1 cellular context compared by ENCODE assay signal in the genomic region with DNA sequence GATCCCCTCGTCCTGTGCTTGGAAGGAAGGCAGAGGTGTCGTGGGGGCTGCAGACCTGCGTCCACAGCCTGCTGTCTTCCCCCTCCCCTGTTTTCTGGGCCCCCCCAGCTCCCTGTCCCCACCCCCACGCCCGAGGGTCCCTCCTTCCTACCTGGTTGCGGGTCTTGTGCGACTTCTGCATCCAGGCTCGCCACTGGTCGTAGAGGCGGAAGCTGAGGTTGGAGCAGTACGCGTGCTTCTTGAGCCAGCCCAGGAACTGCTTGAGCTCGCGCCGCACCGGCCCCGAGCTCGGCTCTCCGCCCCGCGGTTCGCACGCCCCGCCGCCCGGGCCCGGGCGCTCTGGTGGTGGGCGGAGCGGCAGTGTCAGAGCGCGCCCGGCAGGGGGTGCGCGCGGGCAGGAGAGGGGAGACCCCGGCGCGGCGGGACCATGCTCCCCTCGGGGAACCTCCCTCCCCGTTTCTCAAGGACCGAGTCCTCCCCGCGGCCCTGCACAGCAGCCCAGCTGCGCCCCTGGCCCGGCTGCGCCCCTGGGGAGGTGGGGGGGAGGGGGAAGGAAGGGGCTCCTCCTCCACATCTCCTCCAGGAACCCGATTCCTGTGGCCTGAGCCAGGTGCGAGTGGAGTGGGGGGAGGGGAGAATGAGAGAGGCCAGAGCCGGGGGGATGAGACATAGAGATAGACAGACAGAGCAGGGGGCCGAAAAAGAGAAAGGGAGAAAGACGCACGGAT.
TF ChIP-seq lines count a peak whose summit lies in the region.

No MANE protein-coding gene starts in this region.

TF ChIP-seq in K562, 482 proteins besides CTCF, POLR2A, EP300 and RAD21 (continued from another document):
- TF ChIP-seq, protein P1, sequence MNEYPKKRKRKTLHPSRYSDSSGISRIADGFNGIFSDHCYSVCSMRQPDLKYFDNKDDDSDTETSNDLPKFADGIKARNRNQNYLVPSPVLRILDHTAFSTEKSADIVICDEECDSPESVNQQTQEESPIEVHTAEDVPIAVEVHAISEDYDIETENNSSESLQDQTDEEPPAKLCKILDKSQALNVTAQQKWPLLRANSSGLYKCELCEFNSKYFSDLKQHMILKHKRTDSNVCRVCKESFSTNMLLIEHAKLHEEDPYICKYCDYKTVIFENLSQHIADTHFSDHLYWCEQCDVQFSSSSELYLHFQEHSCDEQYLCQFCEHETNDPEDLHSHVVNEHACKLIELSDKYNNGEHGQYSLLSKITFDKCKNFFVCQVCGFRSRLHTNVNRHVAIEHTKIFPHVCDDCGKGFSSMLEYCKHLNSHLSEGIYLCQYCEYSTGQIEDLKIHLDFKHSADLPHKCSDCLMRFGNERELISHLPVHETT (CRISPR knock-in tag; conservative IDR thresholded peaks at IDR 0.05 in 1 of 2, IDR thresholded peaks at IDR 0.05 in 1 of 2), result 0 out of 4 replicates have a peak, but pooled peaks of 1 of the 2 experiments have one; percentile 34
- TF ChIP-seq ESRRA (IDR thresholded peaks at IDR 0.05; ENCODE audit: borderline replicate concordance, low read depth), result no peak
